ENCODE assay signal across 15 cellular contexts in genomic region chr2:47026738-47027531, GRCh38.
DNase-seq lines count a peak whose midpoint lies in the region; FAIRE-seq and TF ChIP-seq lines count a peak whose summit lies in the region.
"Had no signal": no experiment of that assay in that cellular context is flagged by ENCODE, and none has a peak within 500 bp of the region (broad histone marks: within the 10 kb centered on the region; RNA-seq: fewer than 3 reads in every experiment).

No MANE protein-coding gene starts in this region.

- dilution Hi-C loops in mammary epithelial cell (cut with HindIII; ENCODE audit: low sequenced_read_pairs), result no loop called here

- peaks cover 14% of the 10 kb centered on the region for H3K4me1 ChIP-seq in mammary epithelial cell (ENCODE audit: insufficient read depth, low read length)
- H3K4me1 ChIP-seq in left ventricle myocardium inferior, result peaks cover 86% of the 10 kb centered on the region
- no peaks in the 10 kb centered on the region for H3K4me1 ChIP-seq in small intestine (ENCODE audit: control insufficient read depth in 2 of 2, insufficient read depth in 1 of 2, low read depth in 1 of 2, low read length in 1 of 2)

- H2AFZ ChIP-seq in mammary epithelial cell (ENCODE audit: low read depth, low read length), result no peak overlapping the region

- peak overlapping the region in 2 of 3 donors; percentile 70 to 73 for H3K27ac Mint-ChIP-seq in IgD-negative memory B cell

- H3K36me3 ChIP-seq in mammary epithelial cell (ENCODE audit: insufficient read depth, low read length), result peaks cover 6% of the 10 kb centered on the region
- H3K36me3 ChIP-seq in left ventricle myocardium inferior, result peaks cover 63% of the 10 kb centered on the region
- peaks cover 3 to 41% of the 10 kb centered on the region in 2 donors for H3K36me3 ChIP-seq in small intestine (ENCODE audit: control insufficient read depth in 2 of 2, insufficient read depth in 2 of 2, low read length in 2 of 2)

- H3K9ac ChIP-seq in mammary epithelial cell (ENCODE audit: insufficient read depth, low read length), result no peak overlapping the region

- DNase-seq in mammary epithelial cell (peak; percentile 42), left ventricle myocardium inferior (no peak), small intestine (peak; percentile 57), NCI-H1436 treated with DMSO at 0.1 percent for 48 hours (lab: John Stamatoyannopoulos, UW) (no peak), NCI-H1092 (lab: John Stamatoyannopoulos, UW) (no peak), HuH-7 (ENCODE audit: low spot score) (no peak), GM12892 (ENCODE audit: insufficient read length) (no peak)
- DNase-seq: activated naive CD4-positive, alpha-beta T cell; central memory CD4-positive, alpha-beta T cell; stimulated activated CD4-positive, alpha-beta T cell treated with anti-CD3 and anti-CD28 coated beads, Interleukin-15, amount 100 ng/mL, for 24 hours; trophoblast cell had no signal

- no peaks in the 10 kb centered on the region for H3K36me3 Mint-ChIP-seq in IgD-negative memory B cell

- no peaks in the 10 kb centered on the region for H3K79me2 ChIP-seq in mammary epithelial cell (ENCODE audit: insufficient read depth, low read length)

- TF ChIP-seq POLR2A in GM12892 (IDR thresholded peaks at IDR 0.05; ENCODE audit: low read depth, low read length), result no peak

- no peaks in the 10 kb centered on the region for H3K9me3 Mint-ChIP-seq in IgD-negative memory B cell

- FAIRE-seq in small intestine (lab: Jason Lieb, UNC), result no peak
- no peak for FAIRE-seq in GM12892 (lab: Jason Lieb, UNC)

- TF ChIP-seq CTCF in mammary epithelial cell (conservative IDR thresholded peaks at IDR 0.05 in 1 of 2, IDR thresholded peaks at IDR 0.05 in 1 of 2; ENCODE audit: extremely low read depth in 1 of 2, insufficient read depth in 1 of 2, low read depth in 1 of 2, low read length in 2 of 2) (no peak), left ventricle myocardium inferior (IDR thresholded peaks at IDR 0.05; ENCODE audit: borderline replicate concordance) (no peak)

- no peaks in the 10 kb centered on the region for H3K9me3 ChIP-seq in mammary epithelial cell (replicated peaks; ENCODE audit: insufficient read depth, low read length)
- H3K9me3 ChIP-seq in left ventricle myocardium inferior (replicated peaks), result no peaks in the 10 kb centered on the region
- no peaks in the 10 kb centered on the region for H3K9me3 ChIP-seq in small intestine (ENCODE audit: control insufficient read depth, low read depth)
- H3K9me3 ChIP-seq: BLaER1 treated with 17β-estradiol and CSF1 and Interleukin-3, amounts not matched to agents 10 nM and 100 nM had no signal

- no peak overlapping the region for H3K4me2 ChIP-seq in mammary epithelial cell (ENCODE audit: insufficient read depth, low read depth, low read length)

- 58% methylated on average over 9 of the region's 9 CpGs for WGBS in mammary epithelial cell (ENCODE audit: low coverage, missing lambda C conversion rate)
- WGBS in small intestine, 3 donors, result 49 to 69% (median 62%) methylated on average over 9 of the region's 9 CpGs

- CTCF ChIA-PET in mammary epithelial cell (lab: Charles Lee; ENCODE audit: low non-redundant PET), result interaction anchor here (0.6 kb wide), 1 partner anchor 94 kb away, joined by 3 read pairs; no protein-coding TSS in a partner anchor

- no peaks in the 10 kb centered on the region for H4K20me1 ChIP-seq in mammary epithelial cell (ENCODE audit: insufficient read depth, low read length)

- H3K27ac ChIP-seq in mammary epithelial cell (ENCODE audit: insufficient read depth, low read depth, low read length), result no peak overlapping the region
- H3K27ac ChIP-seq in left ventricle myocardium inferior (replicated peaks), result peak overlapping the region; percentile 81
- H3K27ac ChIP-seq in small intestine (ENCODE audit: low read depth in 1 of 2, low read length in 1 of 2), result peak overlapping the region in 1 of 2 donors; percentile 27
- H3K27ac ChIP-seq: HL-60, VCaP had no signal

- no peaks in the 10 kb centered on the region for H3K27me3 ChIP-seq in mammary epithelial cell (ENCODE audit: insufficient read depth, low read length)
- H3K27me3 ChIP-seq in left ventricle myocardium inferior (ENCODE audit: low read depth), result no peaks in the 10 kb centered on the region
- H3K27me3 ChIP-seq in small intestine (ENCODE audit: control insufficient read depth in 2 of 2, insufficient read depth in 2 of 2, low read length in 2 of 2), result no peaks in the 10 kb centered on the region
- H3K27me3 ChIP-seq: BLaER1 treated with 17β-estradiol and CSF1 and Interleukin-3, amounts not matched to agents 10 nM and 100 nM had no signal

- H3K4me3 ChIP-seq in mammary epithelial cell (replicated peaks in 1 of 3; ENCODE audit: insufficient read depth in 1 of 3, low read depth in 2 of 3, low read length in 3 of 3) (no peak overlapping the region), left ventricle myocardium inferior (no peak overlapping the region), small intestine (ENCODE audit: low read depth in 1 of 2, low read length in 2 of 2) (no peak overlapping the region)
- H3K4me3 ChIP-seq: BLaER1 treated with 17β-estradiol and CSF1 and Interleukin-3, amounts not matched to agents 10 nM and 100 nM had no signal

- peaks cover 0 to 2% (median 0%) of the 10 kb centered on the region in 3 donors for H3K4me1 Mint-ChIP-seq in IgD-negative memory B cell

- H3K27me3 Mint-ChIP-seq in IgD-negative memory B cell, result no peaks in the 10 kb centered on the region

- intact Hi-C loops in mammary epithelial cell (cut with micrococcal nuclease) (no loop called here), left ventricle myocardium inferior (cut with micrococcal nuclease) (no loop called here)

- no TSS peak for BruUV-seq in mammary epithelial cell (replicated peaks; lab: Mats Ljungman, UMichigan)

- H3K4me3 Mint-ChIP-seq in IgD-negative memory B cell, result no peak overlapping the region

- in situ Hi-C loops in mammary epithelial cell (cut with MboI; ENCODE audit: low sequenced_read_pairs in 2 of 2), result no loop called here

Comparison
In these comparisons a context has a peak if more than half of its experiments do, and no peak if none do; other contexts are left out.
1. DNase-seq: peak in mammary epithelial cell (single experiment) and small intestine (single experiment); none in left ventricle myocardium inferior (single experiment), NCI-H1436 treated with DMSO at 0.1 percent for 48 hours (single experiment), NCI-H1092 (single experiment), HuH-7 (single experiment) and GM12892 (single experiment).